10 cellular contexts compared by ENCODE assay signal in genomic region chr13:71979616-71980015, GRCh38.
A peak's percentile ranks its signal among the peaks of the same experiment; 100 is the strongest.
DNase-seq lines count a peak whose midpoint lies in the region; ATAC-seq and TF ChIP-seq lines count a peak whose summit lies in the region.
"Had no signal": no experiment of that assay in that cellular context is flagged by ENCODE, and none has a peak within 500 bp of the region (broad histone marks: within the 10 kb centered on the region; RNA-seq: fewer than 3 reads in every experiment).

No MANE protein-coding gene starts in this region.

- H3K27ac Mint-ChIP-seq in endothelial cell (ENCODE audit: unreplicated experiment) = no peak overlapping the region
- H3K27ac Mint-ChIP-seq: activated CD8-positive, alpha-beta T cell treated with anti-CD3 and anti-CD28 coated beads, Interleukin-2, amount 10 ng/mL, durations not matched to agents 7 days and 5 days had no signal

- peaks cover 7% of the 10 kb centered on the region for H3K4me1 Mint-ChIP-seq in endothelial cell (ENCODE audit: unreplicated experiment)

- H3K9me3 Mint-ChIP-seq in endothelial cell (ENCODE audit: unreplicated experiment) = no peaks in the 10 kb centered on the region

- peaks cover 3% of the 10 kb centered on the region for H3K27me3 Mint-ChIP-seq in endothelial cell (ENCODE audit: unreplicated experiment)

- H3K4me3 Mint-ChIP-seq in endothelial cell (ENCODE audit: unreplicated experiment) = no peak overlapping the region
- H3K4me3 Mint-ChIP-seq: activated CD8-positive, alpha-beta T cell treated with anti-CD3 and anti-CD28 coated beads, Interleukin-2, amount 10 ng/mL, durations not matched to agents 7 days and 5 days had no signal

- DNase-seq in ELF-1 (ENCODE audit: low read depth, low spot score) (peak; percentile 19), HT1080 (ENCODE audit: low read depth) (peak; percentile 15), kidney glomerular epithelial cell (lab: John Stamatoyannopoulos, UW) (peak; percentile 30), endothelial cell (ENCODE audit: low spot score) (no peak), foreskin melanocyte (no peak), middle frontal gyrus (ENCODE audit: extremely low spot score, low spot score) (no peak)
- DNase-seq: activated CD8-positive, alpha-beta T cell treated with anti-CD3 and anti-CD28 coated beads, Interleukin-2, amount 10 ng/mL, durations not matched to agents 7 days and 5 days; cortex of kidney had no signal

- ATAC-seq in SK-N-SH treated with all-trans-retinoic acid at 6 μM for 48 hours (peak; percentile 58), HG02759 (IDR thresholded peaks at IDR 0.05; ENCODE audit: unreplicated experiment) (no peak)
- ATAC-seq: activated CD8-positive, alpha-beta T cell treated with anti-CD3 and anti-CD28 coated beads, Interleukin-2, amount 10 ng/mL, durations not matched to agents 7 days and 5 days had no signal

- H3K36me3 Mint-ChIP-seq in endothelial cell (ENCODE audit: low read depth, unreplicated experiment) = no peaks in the 10 kb centered on the region

- TF ChIP-seq CTCF in endothelial cell (IDR thresholded peaks at IDR 0.05; ENCODE audit: unreplicated experiment) = no peak

TF ChIP-seq in SK-N-SH treated with all-trans-retinoic acid at 6 μM for 48 hours, 23 proteins besides CTCF, POLR2A, EP300 and RAD21:
- TF ChIP-seq ZC3H10 (CRISPR knock-in tag; IDR thresholded peaks at IDR 0.05) = no peak
- no peak for TF ChIP-seq RARB (CRISPR knock-in tag; IDR thresholded peaks at IDR 0.05)
- TF ChIP-seq GLIS3 (CRISPR knock-in tag; IDR thresholded peaks at IDR 0.05) = no peak
- no peak for TF ChIP-seq PATZ1 (CRISPR knock-in tag; IDR thresholded peaks at IDR 0.05; ENCODE audit: borderline replicate concordance)
- TF ChIP-seq PPARA (CRISPR knock-in tag; IDR thresholded peaks at IDR 0.05; ENCODE audit: borderline replicate concordance) = no peak
- TF ChIP-seq CSDC2 (CRISPR knock-in tag; IDR thresholded peaks at IDR 0.05) = no peak
- no peak for TF ChIP-seq OSR1 (CRISPR knock-in tag; IDR thresholded peaks at IDR 0.05)
- TF ChIP-seq TSHZ2 (CRISPR knock-in tag; IDR thresholded peaks at IDR 0.05) = no peak
- no peak for TF ChIP-seq CREB5 (CRISPR knock-in tag; IDR thresholded peaks at IDR 0.05; ENCODE audit: low read depth)
- no peak for TF ChIP-seq BACH2 (CRISPR knock-in tag; IDR thresholded peaks at IDR 0.05; ENCODE audit: borderline replicate concordance)
- no peak for TF ChIP-seq TOX (CRISPR knock-in tag; IDR thresholded peaks at IDR 0.05; ENCODE audit: borderline replicate concordance)
- TF ChIP-seq ZFP30 (CRISPR knock-in tag; IDR thresholded peaks at IDR 0.05) = no peak
- no peak for TF ChIP-seq ISL1 (CRISPR knock-in tag; IDR thresholded peaks at IDR 0.05)
- TF ChIP-seq ZFP3 (CRISPR knock-in tag; IDR thresholded peaks at IDR 0.05) = no peak

Comparison
In these comparisons a context has a peak if more than half of its experiments do, and no peak if none do; other contexts are left out.
1. DNase-seq: peak in ELF-1 (single experiment), HT1080 (single experiment) and kidney glomerular epithelial cell (single experiment); none in endothelial cell (single experiment), foreskin melanocyte (single experiment) and middle frontal gyrus (single experiment).